ENCODE assay signal across 1 cellular context in genomic region chr2:135047295-135047694, GRCh38.
TF ChIP-seq lines count a peak whose summit lies in the region.

MAP3K19 (minus strand) TSS chr2:135047447; CDS start chr2:135024647, 22,800 bp downstream.

TF ChIP-seq in HepG2, 621 proteins besides CTCF, POLR2A, EP300 and RAD21 (continued from another document):
- no peak for TF ChIP-seq CREB3 (CRISPR knock-in tag; IDR thresholded peaks at IDR 0.05)
- TF ChIP-seq SPEN (CRISPR knock-in tag; IDR thresholded peaks at IDR 0.05; ENCODE audit: low read depth), result no peak
- TF ChIP-seq ARID3A (IDR thresholded peaks at IDR 0.05; ENCODE audit: low read depth, low read length), result 0 out of 2 replicates have a peak, but pooled peaks have one; percentile 27
- no peak for TF ChIP-seq ZZZ3 (CRISPR knock-in tag; IDR thresholded peaks at IDR 0.05; ENCODE audit: borderline replicate concordance)
- no peak for TF ChIP-seq HDAC6 (IDR thresholded peaks at IDR 0.05; ENCODE audit: low read depth, low read length)
- peak; percentile 85 for TF ChIP-seq RFX3 (CRISPR knock-in tag; IDR thresholded peaks at IDR 0.05)
- 0 out of 2 replicates have a peak, but pooled peaks have one; percentile 39 for TF ChIP-seq ZSCAN20 (CRISPR knock-in tag; IDR thresholded peaks at IDR 0.05; ENCODE audit: borderline replicate concordance)
